Comparison of ENCODE assay signal across 20 cellular contexts in genomic region chr1:224131253-224131652, GRCh38. TPM values are rescaled to one million over a fixed set of nuclear protein-coding genes. Genes with fewer than 3 reads are reported as not detected.
DNase-seq lines count a peak whose midpoint lies in the region; ATAC-seq, FAIRE-seq and TF ChIP-seq lines count a peak whose summit lies in the region.
"Had no signal": no experiment of that assay in that cellular context is flagged by ENCODE, and none has a peak within 500 bp of the region (broad histone marks: within the 10 kb centered on the region; RNA-seq: fewer than 3 reads in every experiment).

No MANE protein-coding gene starts in this region.

- no peak overlapping the region for H3K27ac Mint-ChIP-seq in MCF 10A (ENCODE audit: low read depth, unreplicated experiment)
- H3K27ac Mint-ChIP-seq: CD4-positive, alpha-beta T cell had no signal

- no peak for TF ChIP-seq CTCF in mammary epithelial cell (conservative IDR thresholded peaks at IDR 0.05 in 1 of 2, IDR thresholded peaks at IDR 0.05 in 1 of 2; ENCODE audit: extremely low read depth in 1 of 2, insufficient read depth in 1 of 2, low read depth in 1 of 2, low read length in 2 of 2)
- no peak for TF ChIP-seq CTCF in MCF 10A (IDR thresholded peaks at IDR 0.05; ENCODE audit: unreplicated experiment)
- no peak for TF ChIP-seq CTCF in HEK293 (tag by site-specific recombination; IDR thresholded peaks at IDR 0.05)
- TF ChIP-seq CTCF in K562 (IDR thresholded peaks at IDR 0.05 in 2 of 3, conservative IDR thresholded peaks at IDR 0.05 in 1 of 3; ENCODE audit: insufficient read depth in 2 of 3, low read depth in 1 of 3, low read length in 3 of 3), result no peak

- H3K36me3 ChIP-seq in mammary epithelial cell (ENCODE audit: insufficient read depth, low read length), result peaks cover 19% of the 10 kb centered on the region
- H3K36me3 ChIP-seq in HEK293 (ENCODE audit: control insufficient read depth in 2 of 2, insufficient read depth in 1 of 2, low read length in 2 of 2), result peaks cover 55 to 68% of the 10 kb centered on the region in 2 experiments
- peaks cover 78% of the 10 kb centered on the region for H3K36me3 ChIP-seq in K562 (ENCODE audit: control insufficient read depth, insufficient read depth, low read length)

- H3K4me3 ChIP-seq in mammary epithelial cell (replicated peaks in 1 of 3; ENCODE audit: insufficient read depth in 1 of 3, low read depth in 2 of 3, low read length in 3 of 3) (no peak overlapping the region), HEK293 (ENCODE audit: low read depth, low read length) (no peak overlapping the region), K562 (no peak overlapping the region)
- H3K4me3 ChIP-seq: BLaER1 treated with 17β-estradiol and CSF1 and Interleukin-3, amounts not matched to agents 10 nM and 100 nM; HAP-1 had no signal

- no peak for ATAC-seq in K562

- H3K9ac ChIP-seq in mammary epithelial cell (ENCODE audit: insufficient read depth, low read length) (no peak overlapping the region), K562 (ENCODE audit: insufficient read depth in 1 of 2, low read depth in 2 of 2, low read length in 2 of 2) (no peak overlapping the region)
- H3K9ac ChIP-seq: BLaER1 treated with 17β-estradiol and CSF1 and Interleukin-3, amounts not matched to agents 10 nM and 100 nM had no signal

- no peak for TF ChIP-seq POLR2A in K562 (conservative IDR thresholded peaks at IDR 0.05)

- BruUV-seq in mammary epithelial cell (replicated peaks; lab: Mats Ljungman, UMichigan) (TSS peak; percentile 3), MCF 10A (replicated peaks; lab: Mats Ljungman, UMichigan) (no TSS peak), K562 (replicated peaks; lab: Mats Ljungman, UMichigan) (no TSS peak)

- no peak for TF ChIP-seq RAD21 in K562 (CRISPR knock-in tag; conservative IDR thresholded peaks at IDR 0.05 in 1 of 2, IDR thresholded peaks at IDR 0.05 in 1 of 2)

- H3K9me3 ChIP-seq in mammary epithelial cell (replicated peaks; ENCODE audit: insufficient read depth, low read length) (no peaks in the 10 kb centered on the region), HEK293 (ENCODE audit: control insufficient read depth, insufficient read depth, low read depth, low read length) (no peaks in the 10 kb centered on the region), K562 (replicated peaks; ENCODE audit: control insufficient read depth, insufficient read depth, low read depth, low read length) (no peaks in the 10 kb centered on the region)
- H3K9me3 ChIP-seq: BE2C, HAP-1 had no signal

- no peak overlapping the region for H3K27ac ChIP-seq in mammary epithelial cell (ENCODE audit: insufficient read depth, low read depth, low read length)
- H3K27ac ChIP-seq in HEK293 (ENCODE audit: extremely low read depth, low read depth, low read length), result no peak overlapping the region
- no peak overlapping the region for H3K27ac ChIP-seq in K562 (ENCODE audit: extremely low read depth, low read depth, low read length)
- H3K27ac ChIP-seq: 22Rv1; BLaER1 treated with 17β-estradiol and CSF1 and Interleukin-3, amounts not matched to agents 10 nM and 100 nM had no signal

- H4K20me1 ChIP-seq in mammary epithelial cell (ENCODE audit: insufficient read depth, low read length) (no peaks in the 10 kb centered on the region), K562 (replicated peaks; ENCODE audit: control insufficient read depth, insufficient read depth, low read length) (no peaks in the 10 kb centered on the region)

- dilution Hi-C loops in mammary epithelial cell (cut with HindIII; ENCODE audit: low sequenced_read_pairs), result no loop called here

- CTCF ChIA-PET in mammary epithelial cell (lab: Charles Lee; ENCODE audit: low non-redundant PET), result no interaction called here
- CTCF ChIA-PET in MCF 10A (lab: Yijun Ruan, JAX), result interaction anchor here (0.6 to 1.1 kb wide), 2 partner anchors 202 to 263 kb away, joined by 3 to 4 read pairs; no protein-coding TSS in a partner anchor
- CTCF ChIA-PET in HEK293 (lab: Yijun Ruan, JAX), result interaction anchor here (0.7 kb wide), 1 partner anchor 283 kb away, joined by 3 read pairs; no protein-coding TSS in a partner anchor
- CTCF ChIA-PET in K562 (lab: Yijun Ruan, JAX; ENCODE audit: low intra/inter-chr PET ratio), result no interaction called here

- H2AFZ ChIP-seq in mammary epithelial cell (ENCODE audit: low read depth, low read length) (no peak overlapping the region), K562 (ENCODE audit: low read depth, low read length) (no peak overlapping the region)

- no peak for DNase-seq in mammary epithelial cell
- no peak for DNase-seq in MCF 10A (ENCODE audit: unreplicated experiment)
- DNase-seq in K562 (ENCODE audit: extremely low read depth in 1 of 4, low spot score in 3 of 4), result no peak
- no peak for DNase-seq in HT-29 (ENCODE audit: low spot score)
- DNase-seq in NCI-H2196 treated with DMSO at 0.1 percent for 48 hours (lab: John Stamatoyannopoulos, UW; ENCODE audit: unreplicated experiment), result no peak
- DNase-seq: BE2C; Calu3; CD4-positive, alpha-beta T cell; CD8-positive, alpha-beta memory T cell; DMS53; DMS79 treated with DMSO at 0.1 percent for 48 hours; GF-D8; GOT3 had no signal

- H3K9me1 ChIP-seq in K562 (ENCODE audit: control insufficient read depth, insufficient read depth, low read length), result no peaks in the 10 kb centered on the region

- peaks cover 7% of the 10 kb centered on the region for H3K9me3 Mint-ChIP-seq in MCF 10A (ENCODE audit: unreplicated experiment)
- H3K9me3 Mint-ChIP-seq: CD4-positive, alpha-beta T cell; CD8-positive, alpha-beta memory T cell had no signal

- H3K4me3 Mint-ChIP-seq in MCF 10A (ENCODE audit: unreplicated experiment), result no peak overlapping the region
- H3K4me3 Mint-ChIP-seq: CD14-positive monocyte; CD4-positive, alpha-beta T cell; CD8-positive, alpha-beta memory T cell had no signal

- POLR2A ChIA-PET in MCF 10A (lab: Yijun Ruan, JAX), result interaction anchor here (0.6 to 1.8 kb wide), 8 partner anchors 11 to 227 kb away, joined by 3 to 7 read pairs (median 4); partner anchors contain the start of genes DEGS1, FBXO28 and NVL
- POLR2A ChIA-PET in HEK293 (lab: Yijun Ruan, JAX), result no interaction called here
- POLR2A ChIA-PET in K562 (lab: Yijun Ruan, JAX), result no interaction called here

- H3K4me1 Mint-ChIP-seq in MCF 10A (ENCODE audit: insufficient read depth, unreplicated experiment), result peaks cover 19% of the 10 kb centered on the region
- H3K4me1 Mint-ChIP-seq: CD14-positive monocyte had no signal

- in situ Hi-C loops in mammary epithelial cell (cut with MboI; ENCODE audit: low sequenced_read_pairs in 2 of 2), result no loop called here
- in situ Hi-C loops in K562 (cut with MboI), result no loop called here

- no peak overlapping the region for H3K4me2 ChIP-seq in mammary epithelial cell (ENCODE audit: insufficient read depth, low read depth, low read length)
- H3K4me2 ChIP-seq in K562 (ENCODE audit: insufficient read depth, low read length), result no peak overlapping the region
- H3K4me2 ChIP-seq: BLaER1 treated with 17β-estradiol and CSF1 and Interleukin-3, amounts not matched to agents 10 nM and 100 nM had no signal

- intact Hi-C loops in mammary epithelial cell (cut with micrococcal nuclease), result loop anchor here (5.0 kb wide), 1 partner anchor 51 kb away; the partner anchor contains the start of gene DEGS1
- intact Hi-C loops in MCF 10A (cut with micrococcal nuclease), result no loop called here
- intact Hi-C loops in K562 (cut with micrococcal nuclease), result no loop called here

- no peaks in the 10 kb centered on the region for H3K27me3 ChIP-seq in mammary epithelial cell (ENCODE audit: insufficient read depth, low read length)
- H3K27me3 ChIP-seq in K562 (ENCODE audit: control insufficient read depth in 2 of 2, insufficient read depth in 2 of 2, low read length in 2 of 2), result no peaks in the 10 kb centered on the region
- H3K27me3 ChIP-seq: BE2C; BLaER1 treated with 17β-estradiol and CSF1 and Interleukin-3, amounts not matched to agents 10 nM and 100 nM had no signal

- TF ChIP-seq EP300 in K562 (IDR thresholded peaks at IDR 0.05; ENCODE audit: low read length), result no peak

- peaks cover 79% of the 10 kb centered on the region for H3K36me3 Mint-ChIP-seq in MCF 10A (ENCODE audit: insufficient read depth, unreplicated experiment)

- FAIRE-seq in K562 (lab: Jason Lieb, UNC), result no peak
- FAIRE-seq: GM12891, H54 had no signal

- H3K4me1 ChIP-seq in mammary epithelial cell (ENCODE audit: insufficient read depth, low read length), result peaks cover 17% of the 10 kb centered on the region
- no peaks in the 10 kb centered on the region for H3K4me1 ChIP-seq in HEK293 (ENCODE audit: control insufficient read depth, insufficient read depth, low read length)
- no peaks in the 10 kb centered on the region for H3K4me1 ChIP-seq in K562 (replicated peaks in 1 of 2; ENCODE audit: control insufficient read depth in 2 of 2, insufficient read depth in 2 of 2, low read length in 2 of 2)
- H3K4me1 ChIP-seq: BE2C; BLaER1 treated with 17β-estradiol and CSF1 and Interleukin-3, amounts not matched to agents 10 nM and 100 nM; HAP-1 had no signal

- H3K79me2 ChIP-seq in mammary epithelial cell (ENCODE audit: insufficient read depth, low read length) (peaks cover 42% of the 10 kb centered on the region), K562 (ENCODE audit: control insufficient read depth, insufficient read depth, low read length) (peaks cover 33% of the 10 kb centered on the region)

- no peaks in the 10 kb centered on the region for H3K27me3 Mint-ChIP-seq in MCF 10A (ENCODE audit: insufficient read depth, unreplicated experiment)
- H3K27me3 Mint-ChIP-seq: CD4-positive, alpha-beta T cell; CD8-positive, alpha-beta memory T cell had no signal

RNA-seq across cellular contexts. Expression of gene FBXO28, which starts 17.3 kb away (rescaled TPM):
- total RNA-seq in mammary epithelial cell (10 to 100 TPM; 41.0 to 49.4 TPM), MCF 10A (2022) (97.6 and 110 TPM in 2 replicates), K562 (2014; rRNA removed) (22.0 and 25.3 TPM in 2 replicates), K562 (2014; rRNA removed; fragmentation: Illumina TruSeq; extraction: Trizol) (34.8 and 38.0 TPM in 2 replicates), K562 (2015; rRNA removed; fragmentation: Illumina TruSeq; extraction: Trizol) (26.3 and 29.9 TPM in 2 replicates), K562 (2021) (27.1 and 27.8 TPM in 2 replicates)
- polyA plus RNA-seq in mammary epithelial cell (17.3 TPM), K562 (2011; rRNA removed) (17.0 and 27.4 TPM in 2 replicates), K562 (2014; fragmentation: Illumina TruSeq; extraction: Trizol) (19.6 and 20.5 TPM in 2 replicates), K562 (2014; fragmentation: Nextera tagmentation; extraction: Ambion mirVana) (1 to 10 TPM; 4.1 to 5.8 TPM), K562 (2014; rRNA removed) (17.6 and 19.2 TPM in 2 replicates)
- 34.5 TPM for polyA minus RNA-seq in mammary epithelial cell
- 44.8 and 124 TPM in 2 replicates for total RNA-seq in K562 (2011; cell fraction: chromatin; rRNA removed; ENCODE audit: low replicate concordance)
- total RNA-seq in K562 (2011; cell fraction: nucleolus; rRNA removed), result 21.3 and 25.9 TPM in 2 replicates
- 42.8 and 45.4 TPM in 2 replicates for total RNA-seq in K562 (2011; cell fraction: nucleoplasm; rRNA removed)
- 7.5 and 8.0 TPM in 2 replicates for polyA plus RNA-seq in K562 (2011; cell fraction: cytosol; rRNA removed)
- polyA plus RNA-seq in K562 (2011; cell fraction: nucleus; rRNA removed), result 11.4 and 11.8 TPM in 2 replicates
- 12.4 and 13.4 TPM in 2 replicates for polyA plus RNA-seq in K562 (2012)
- 46.2 and 46.6 TPM in 2 replicates for polyA minus RNA-seq in K562 (2011; rRNA and poly(A)+ RNA removed)
- polyA minus RNA-seq in K562 (2011; cell fraction: cytosol; rRNA and poly(A)+ RNA removed), result 10.0 and 15.1 TPM in 2 replicates
- 19.7 and 24.2 TPM in 2 replicates for polyA minus RNA-seq in K562 (2011; cell fraction: nucleus; rRNA and poly(A)+ RNA removed)
- total RNA-seq in HT-29 (2014; rRNA removed; shearing (Covaris generic)), result 30.9 and 34.6 TPM in 2 replicates

RNA-seq across cellular contexts. Expression of gene DEGS1, which starts 51.8 kb away (rescaled TPM):
- 10 to 100 TPM; 58.1 to 71.8 TPM for total RNA-seq in mammary epithelial cell
- polyA plus RNA-seq in mammary epithelial cell, result 80.0 TPM
- polyA minus RNA-seq in mammary epithelial cell, result 83.3 TPM
- total RNA-seq in MCF 10A (2022), result 99.1 and 118 TPM in 2 replicates
- total RNA-seq in K562 (2011; cell fraction: chromatin; rRNA removed; ENCODE audit: low replicate concordance), result 73.6 and 117 TPM in 2 replicates
- 48.4 and 49.3 TPM in 2 replicates for total RNA-seq in K562 (2011; cell fraction: nucleolus; rRNA removed)
- total RNA-seq in K562 (2011; cell fraction: nucleoplasm; rRNA removed), result 95.9 and 98.1 TPM in 2 replicates
- 26.5 and 38.1 TPM in 2 replicates for total RNA-seq in K562 (2014; rRNA removed)
- 44.0 and 47.2 TPM in 2 replicates for total RNA-seq in K562 (2014; rRNA removed; fragmentation: Illumina TruSeq; extraction: Trizol)
- 37.6 and 38.8 TPM in 2 replicates for total RNA-seq in K562 (2015; rRNA removed; fragmentation: Illumina TruSeq; extraction: Trizol)
- 37.2 and 39.3 TPM in 2 replicates for total RNA-seq in K562 (2021)
- polyA plus RNA-seq in K562 (2011; rRNA removed), result 57.4 and 95.0 TPM in 2 replicates
- polyA plus RNA-seq in K562 (2011; cell fraction: cytosol; rRNA removed), result 31.6 and 94.3 TPM in 2 replicates
- polyA plus RNA-seq in K562 (2011; cell fraction: nucleus; rRNA removed), result 11.6 and 17.6 TPM in 2 replicates
- polyA plus RNA-seq in K562 (2012), result 29.1 and 38.0 TPM in 2 replicates
- 56.2 and 70.1 TPM in 2 replicates for polyA plus RNA-seq in K562 (2014; fragmentation: Illumina TruSeq; extraction: Trizol)
- 10 to 100 TPM; 12.3 to 20.4 TPM for polyA plus RNA-seq in K562 (2014; fragmentation: Nextera tagmentation; extraction: Ambion mirVana)
- polyA plus RNA-seq in K562 (2014; rRNA removed), result 40.2 and 52.1 TPM in 2 replicates
- 34.0 and 34.5 TPM in 2 replicates for polyA minus RNA-seq in K562 (2011; rRNA and poly(A)+ RNA removed)
- polyA minus RNA-seq in K562 (2011; cell fraction: cytosol; rRNA and poly(A)+ RNA removed), result 12.3 and 15.7 TPM in 2 replicates
- 7.4 and 13.0 TPM in 2 replicates for polyA minus RNA-seq in K562 (2011; cell fraction: nucleus; rRNA and poly(A)+ RNA removed)
- 5.8 and 9.9 TPM in 2 replicates for total RNA-seq in HT-29 (2014; rRNA removed; shearing (Covaris generic))

Comparison
In these comparisons a context has a peak if more than half of its experiments do, and no peak if none do; other contexts are left out.
1. CTCF ChIA-PET loops: an anchor here in MCF 10A (0.6 to 1.1 kb wide) and HEK293 (0.7 kb wide); none called in mammary epithelial cell and K562.